In the genomic region with DNA sequence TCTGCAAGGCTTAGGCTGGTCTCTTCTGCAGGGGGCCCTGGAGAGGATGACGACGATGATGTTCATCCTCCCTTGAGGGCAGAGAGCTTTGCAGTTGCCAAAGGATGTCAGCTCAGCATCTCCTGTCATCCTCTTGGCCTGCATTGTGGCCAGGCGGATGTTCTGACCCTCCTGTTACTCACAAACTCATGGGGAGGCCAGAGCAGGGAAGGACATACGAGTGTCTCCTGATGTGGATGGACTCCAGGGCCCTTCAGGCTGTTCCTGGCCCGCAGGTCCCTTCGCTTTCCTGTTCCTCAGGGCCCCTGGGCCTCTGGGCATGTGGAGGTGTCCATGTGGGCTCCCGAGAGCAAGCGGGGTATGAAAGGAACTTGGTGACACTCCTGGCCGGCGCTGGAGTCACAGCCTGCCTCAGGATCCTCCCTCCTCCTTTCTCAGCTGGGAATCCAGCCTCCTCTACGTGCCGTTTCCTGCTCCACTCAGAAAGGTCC, we compare ENCODE assay signal across 10 cellular contexts. TPM values are rescaled to one million over a fixed set of nuclear protein-coding genes. Genes with fewer than 3 reads are reported as not detected.
A peak's percentile ranks its signal among the peaks of the same experiment; 100 is the strongest.
DNase-seq lines count a peak whose midpoint lies in the region; ATAC-seq and TF ChIP-seq lines count a peak whose summit lies in the region.
"Had no signal": no experiment of that assay in that cellular context is flagged by ENCODE, and none has a peak within 500 bp of the region (broad histone marks: within the 10 kb centered on the region; RNA-seq: fewer than 3 reads in every experiment).

No MANE protein-coding gene starts in this region.

- H3K4me3 ChIP-seq in left ventricle myocardium inferior (no peak overlapping the region), stomach (no peak overlapping the region), PC-3 (ENCODE audit: low read length) (no peak overlapping the region)

- no TSS peak for BruUV-seq in PC-3 (replicated peaks; lab: Mats Ljungman, UMichigan)

- no peak overlapping the region for H3K4me2 ChIP-seq in PC-3 (ENCODE audit: low read length)

- no peak overlapping the region for H3K9ac ChIP-seq in PC-3 (ENCODE audit: low read length)

- no peak overlapping the region for H2AFZ ChIP-seq in PC-3 (ENCODE audit: low read length)

- H3K9me3 Mint-ChIP-seq in activated T-cell treated with anti-CD3 and anti-CD28 coated beads, Interleukin-2, amount 50 U/mL, for 24 hours = no peaks in the 10 kb centered on the region
- H3K9me3 Mint-ChIP-seq in activated CD4-positive, alpha-beta memory T cell treated with anti-CD3 and anti-CD28 coated beads for 36 hours = no peaks in the 10 kb centered on the region

- CTCF ChIA-PET in activated CD4-positive, alpha-beta memory T cell treated with anti-CD3 and anti-CD28 coated beads for 36 hours (lab: Charles Lee) = interaction anchor here (0.9 to 2.9 kb wide), 7 partner anchors 8 to 90 kb away, joined by 3 to 22 read pairs (median 7); no protein-coding TSS in a partner anchor
- CTCF ChIA-PET in PC-3 (lab: Charles Lee) = no interaction called here

- no peak for TF ChIP-seq POLR2A in stomach (IDR thresholded peaks at IDR 0.05)

- no peaks in the 10 kb centered on the region for H3F3A ChIP-seq in PC-3 (ENCODE audit: low read length, unreplicated experiment)

- no peaks in the 10 kb centered on the region for H3K79me2 ChIP-seq in PC-3 (ENCODE audit: low read length)

- TF ChIP-seq EP300 in stomach (IDR thresholded peaks at IDR 0.05) = no peak

- H3K27ac ChIP-seq in left ventricle myocardium inferior (replicated peaks) (peak overlapping the region; percentile 79), stomach (peak overlapping the region in 4 of 5 donors; percentile 36 to 86 (median 45)), PC-3 (ENCODE audit: low read length) (no peak overlapping the region)

- DNase-seq in activated T-cell treated with anti-CD3 and anti-CD28 coated beads, Interleukin-2, amount 50 U/mL, for 24 hours = no peak
- DNase-seq in activated T-cell treated with anti-CD3 and anti-CD28 coated beads for 4 hours (no peak), left ventricle myocardium inferior (no peak), stomach (no peak), PC-3 (no peak), HuH-7.5 (ENCODE audit: low spot score) (no peak)
- no peak for DNase-seq in activated CD4-positive, alpha-beta memory T cell treated with anti-CD3 and anti-CD28 coated beads for 36 hours
- DNase-seq in activated CD4-positive, CD25-positive, alpha-beta regulatory T cell treated with anti-CD3 and anti-CD28 coated beads, Interleukin-2, amount 50 U/mL, for 72 hours = no peak
- DNase-seq: NCI-H2081; stimulated activated CD4-positive, alpha-beta T cell treated with anti-CD3 and anti-CD28 coated beads, Interleukin-4, amount 100 ng/mL, for 1 hour had no signal

- POLR2A ChIA-PET in activated CD4-positive, alpha-beta memory T cell treated with anti-CD3 and anti-CD28 coated beads for 36 hours (lab: Charles Lee) = interaction anchor here (1.0 to 3.2 kb wide), 6 partner anchors 8 to 119 kb away, joined by 3 to 21 read pairs (median 6); a partner anchor contains a TSS
- POLR2A ChIA-PET in PC-3 (lab: Charles Lee; ENCODE audit: unreplicated experiment) = no interaction called here

- no peaks in the 10 kb centered on the region for H3K9me3 ChIP-seq in left ventricle myocardium inferior (replicated peaks)
- no peaks in the 10 kb centered on the region for H3K9me3 ChIP-seq in stomach
- no peaks in the 10 kb centered on the region for H3K9me3 ChIP-seq in PC-3 (ENCODE audit: low read length)

- H3K4me1 ChIP-seq in left ventricle myocardium inferior (peaks cover 74% of the 10 kb centered on the region), stomach (peaks cover 23 to 53% (median 48%) of the 10 kb centered on the region in 4 donors), PC-3 (ENCODE audit: insufficient read depth, low read length) (peaks cover 3% of the 10 kb centered on the region; the same call in 1 of the 2 replicates)

- 82 to 87% (median 85%) methylated on average over 12 of the region's 12 CpGs for WGBS in stomach, 5 donors

- H3K36me3 ChIP-seq in left ventricle myocardium inferior (no peaks in the 10 kb centered on the region), stomach (peaks cover 0 to 6% (median 1%) of the 10 kb centered on the region in 4 donors), PC-3 (ENCODE audit: low read depth, low read length) (no peaks in the 10 kb centered on the region)

- no peaks in the 10 kb centered on the region for H3K27me3 ChIP-seq in left ventricle myocardium inferior (ENCODE audit: low read depth)
- H3K27me3 ChIP-seq in stomach = no peaks in the 10 kb centered on the region
- H3K27me3 ChIP-seq in PC-3 (ENCODE audit: low read length) = no peaks in the 10 kb centered on the region

- ATAC-seq in PC-3 = no peak

- no peaks in the 10 kb centered on the region for H4K20me1 ChIP-seq in PC-3 (ENCODE audit: low read length)

- no peaks in the 10 kb centered on the region for H3K27me3 Mint-ChIP-seq in activated T-cell treated with anti-CD3 and anti-CD28 coated beads, Interleukin-2, amount 50 U/mL, for 24 hours
- H3K27me3 Mint-ChIP-seq in activated CD4-positive, alpha-beta memory T cell treated with anti-CD3 and anti-CD28 coated beads for 36 hours = no peaks in the 10 kb centered on the region

- no peaks in the 10 kb centered on the region for H3K9me2 ChIP-seq in PC-3 (replicated peaks; ENCODE audit: low read length)

- H3K27ac Mint-ChIP-seq in activated T-cell treated with anti-CD3 and anti-CD28 coated beads, Interleukin-2, amount 50 U/mL, for 24 hours = peak overlapping the region; percentile 100
- H3K27ac Mint-ChIP-seq in activated CD4-positive, alpha-beta memory T cell treated with anti-CD3 and anti-CD28 coated beads for 36 hours = peak overlapping the region; percentile 100

- intact Hi-C loops in activated CD4-positive, alpha-beta memory T cell treated with anti-CD3 and anti-CD28 coated beads for 36 hours (cut with micrococcal nuclease) = loop anchor here (2.0 kb wide), 1 partner anchor 35 kb away; no protein-coding TSS in a partner anchor
- intact Hi-C loops in left ventricle myocardium inferior (cut with micrococcal nuclease) = no loop called here
- intact Hi-C loops in stomach (cut with DNase I; ENCODE audit: low total_unique reads) = loop anchor here (5.0 kb wide), 1 partner anchor 86 kb away; no protein-coding TSS in a partner anchor
- intact Hi-C loops in PC-3 (cut with micrococcal nuclease) = loop anchor here (5.0 kb wide), 1 partner anchor 66 kb away; no protein-coding TSS in a partner anchor

- TF ChIP-seq CTCF in left ventricle myocardium inferior (IDR thresholded peaks at IDR 0.05; ENCODE audit: borderline replicate concordance) (no peak), stomach (IDR thresholded peaks at IDR 0.05) (no peak), PC-3 (conservative IDR thresholded peaks at IDR 0.05; ENCODE audit: low read depth, low read length) (no peak)

- H3K36me3 Mint-ChIP-seq in activated T-cell treated with anti-CD3 and anti-CD28 coated beads, Interleukin-2, amount 50 U/mL, for 24 hours (ENCODE audit: low read depth) = peaks cover 92% of the 10 kb centered on the region
- H3K36me3 Mint-ChIP-seq in activated CD4-positive, alpha-beta memory T cell treated with anti-CD3 and anti-CD28 coated beads for 36 hours = peaks cover 23% of the 10 kb centered on the region

- peak overlapping the region; percentile 75 for H3K4me3 Mint-ChIP-seq in activated T-cell treated with anti-CD3 and anti-CD28 coated beads, Interleukin-2, amount 50 U/mL, for 24 hours
- H3K4me3 Mint-ChIP-seq in activated CD4-positive, alpha-beta memory T cell treated with anti-CD3 and anti-CD28 coated beads for 36 hours = no peak overlapping the region

- H3K4me1 Mint-ChIP-seq in activated T-cell treated with anti-CD3 and anti-CD28 coated beads, Interleukin-2, amount 50 U/mL, for 24 hours (ENCODE audit: low read depth) = peaks cover 95% of the 10 kb centered on the region
- peaks cover 79% of the 10 kb centered on the region for H3K4me1 Mint-ChIP-seq in activated CD4-positive, alpha-beta memory T cell treated with anti-CD3 and anti-CD28 coated beads for 36 hours (ENCODE audit: low read depth)

RNA-seq across cellular contexts. Expression of a gene that starts 8.5 kb away (rescaled TPM):
- 10 to 100 TPM; 30.5 to 33.0 TPM for total RNA-seq in activated CD4-positive, alpha-beta memory T cell treated with anti-CD3 and anti-CD28 coated beads for 36 hours
- total RNA-seq in left ventricle myocardium inferior (3.6 TPM), stomach (1 to 10 TPM in 3 of 5 donors, under 1 TPM in 1, not detected in 1; 0.58 to 7.1 (median 3.1) TPM), PC-3 (2014; rRNA removed) (0.92 and 1.7 TPM in 2 replicates)
- polyA plus RNA-seq in stomach = 1 to 10 TPM; 1.4 to 2.9 (median 1.6) TPM

RNA-seq across cellular contexts. Expression of a gene that starts 59.2 kb away (rescaled TPM):
- total RNA-seq in activated CD4-positive, alpha-beta memory T cell treated with anti-CD3 and anti-CD28 coated beads for 36 hours = under 1 TPM; 0.19 to 0.31 TPM
- total RNA-seq in left ventricle myocardium inferior (1.1 TPM), stomach (under 1 TPM in 1 of 5 donors, not detected in 4; 0.73 TPM), PC-3 (2014; rRNA removed) (0.29 TPM in 1 of 2 replicates, not detected in the other)
- polyA plus RNA-seq in stomach = under 1 TPM in 1 of 3 donors, not detected in 2; 0.35 TPM
